9 cellular contexts compared by ENCODE assay signal in genomic region chr12:113461666-113462065, GRCh38. TPM values are rescaled to one million over a fixed set of nuclear protein-coding genes. Genes with fewer than 3 reads are reported as not detected.
A peak's percentile ranks its signal among the peaks of the same experiment; 100 is the strongest.
DNase-seq lines count a peak whose midpoint lies in the region; ATAC-seq, FAIRE-seq and TF ChIP-seq lines count a peak whose summit lies in the region.
"Had no signal": no experiment of that assay in that cellular context is flagged by ENCODE, and none has a peak within 500 bp of the region (broad histone marks: within the 10 kb centered on the region; RNA-seq: fewer than 3 reads in every experiment).

No MANE protein-coding gene starts in this region.

- no peak overlapping the region for H3K9ac ChIP-seq in H1 (replicated peaks in 1 of 4; ENCODE audit: extremely low read depth in 1 of 4, low read depth in 3 of 4, low read length in 3 of 4)

- POLR2A ChIA-PET in GM10248 (lab: Yijun Ruan, JAX) (no interaction called here), H1 (lab: Charles Lee; ENCODE audit: partially characterized antibody) (interaction anchor here (0.7 to 1.3 kb wide), 3 partner anchors 16 to 292 kb away, joined by 3 to 5 read pairs (median 4); no protein-coding TSS in a partner anchor)

- H3K4me3 ChIP-seq in H1 (ENCODE audit: extremely low read depth in 1 of 4, insufficient read depth in 2 of 4, low read depth in 3 of 4, low read length in 4 of 4): no peak overlapping the region
- H3K4me3 ChIP-seq: testis had no signal

- WGBS in H1 (ENCODE audit: extremely low coverage in 1 of 2, insufficient coverage in 1 of 2, insufficient read length in 1 of 2, insufficient replicate concordance in 2 of 2, low coverage in 1 of 2, low lambda C conversion rate in 2 of 2, missing lambda C conversion rate in 1 of 2), 2 experiments: 27% methylated on average over 5 of the region's 5 CpGs; no CpG with 5 or more reads in 1 of the 2 experiments

- no peak overlapping the region for H3K4ac ChIP-seq in H1 (replicated peaks; ENCODE audit: insufficient read length, low read depth, low read length)

- peak; percentile 89 for FAIRE-seq in H1 (lab: Jason Lieb, UNC)

- H2BK120ac ChIP-seq in H1 (replicated peaks; ENCODE audit: low read depth, low read length): no peak overlapping the region

- no peak for TF ChIP-seq EP300 in H1 (IDR thresholded peaks at IDR 0.05; ENCODE audit: borderline replicate concordance in 1 of 2, low read depth in 2 of 2, low read length in 2 of 2)

- no peak overlapping the region for H2BK20ac ChIP-seq in H1 (ENCODE audit: low read length)

- no peak overlapping the region for H3K18ac ChIP-seq in H1 (ENCODE audit: extremely low read depth, low read length)

- H3K56ac ChIP-seq in H1 (replicated peaks; ENCODE audit: insufficient read length, low read depth, low read length): no peak overlapping the region

- H4K8ac ChIP-seq in H1 (ENCODE audit: extremely low read depth, insufficient read depth, low read length): no peak overlapping the region

- H2BK15ac ChIP-seq in H1 (ENCODE audit: low read length): no peak overlapping the region

- peak; percentile 33 for TF ChIP-seq CTCF in GM10248 (IDR thresholded peaks at IDR 0.05; ENCODE audit: control extremely low read depth, extremely low read depth, low read depth, missing control alignments)
- TF ChIP-seq CTCF in H1 (IDR thresholded peaks at IDR 0.05; ENCODE audit: control extremely low read depth in 1 of 3, insufficient read depth in 1 of 3, low read depth in 1 of 3, low read length in 3 of 3): peak in 2 of 3 experiments; percentile 72 to 85; a peak in 3 of 4 replicates

- peaks cover 5 to 8% of the 10 kb centered on the region in 2 experiments for H4K20me1 ChIP-seq in H1 (replicated peaks in 1 of 2; ENCODE audit: control insufficient read depth in 1 of 2, insufficient read depth in 2 of 2, low read length in 2 of 2)

- no peak for ATAC-seq in HG03571 (IDR thresholded peaks at IDR 0.05; ENCODE audit: unreplicated experiment)

- peak; percentile 25 for DNase-seq in A172 (ENCODE audit: low spot score)
- peak; percentile 50 for DNase-seq in GM10248 (ENCODE audit: extremely low spot score)
- peak; percentile 21 for DNase-seq in NCI-H774 (lab: John Stamatoyannopoulos, UW)
- no peak for DNase-seq in H1 (ENCODE audit: low read depth in 1 of 2, low spot score in 2 of 2)
- no peak for DNase-seq in stimulated activated naive CD4-positive, alpha-beta T cell treated with Interleukin-2 at 50 U/mL for 16 hours (lab: John Stamatoyannopoulos, UW)
- DNase-seq in nucleus accumbens (lab: John Stamatoyannopoulos, UW): no peak
- DNase-seq in activated CD4-positive, alpha-beta T cell treated with anti-CD3 and anti-CD28 coated beads for 4 hours: no peak

- H3K27me3 ChIP-seq in H1 (replicated peaks in 1 of 4; ENCODE audit: control insufficient read depth in 3 of 4, extremely low read depth in 1 of 4, insufficient read depth in 3 of 4, low read length in 3 of 4): peaks cover 44 to 52% (median 46%) of the 10 kb centered on the region in 4 experiments

- no peak overlapping the region for H3K14ac ChIP-seq in H1 (ENCODE audit: insufficient read length)

- H3K23me2 ChIP-seq in H1 (ENCODE audit: low read depth, low read length): peaks cover 2% of the 10 kb centered on the region; the same call in 1 of the 2 replicates

- no peaks in the 10 kb centered on the region for H3K79me1 ChIP-seq in H1 (ENCODE audit: low read depth, low read length)

- no peak overlapping the region for H4K91ac ChIP-seq in H1 (replicated peaks; ENCODE audit: insufficient read length, low read length)

- TF ChIP-seq POLR2A in H1 (IDR thresholded peaks at IDR 0.05; ENCODE audit: control extremely low read depth in 1 of 2, low read depth in 2 of 2, low read length in 2 of 2): no peak

- CTCF ChIA-PET in GM10248 (lab: Yijun Ruan, JAX): interaction anchor here (0.9 to 4.2 kb wide), 12 partner anchors 8 to 602 kb away, joined by 3 to 34 read pairs (median 4); no protein-coding TSS in a partner anchor
- CTCF ChIA-PET in H1 (lab: Charles Lee; ENCODE audit: partially characterized antibody): interaction anchor here (0.6 to 8.0 kb wide), 75 partner anchors 9 to 902 kb away, joined by 3 to 82 read pairs (median 4); partner anchors contain the start of gene LHX5

- H3K27ac ChIP-seq in H1 (ENCODE audit: low read depth, low read length): no peak overlapping the region
- H3K27ac ChIP-seq: testis had no signal

- H2AFZ ChIP-seq in H1 (ENCODE audit: low read length): no peak overlapping the region

- H3K9me3 ChIP-seq in H1 (ENCODE audit: insufficient read depth in 2 of 2, low read depth in 1 of 2, low read length in 1 of 2): no peaks in the 10 kb centered on the region
- H3K9me3 ChIP-seq: testis had no signal

- no peak overlapping the region for H2AK5ac ChIP-seq in H1 (ENCODE audit: low read depth, low read length)

- H4K5ac ChIP-seq in H1 (ENCODE audit: insufficient read length, low read depth, low read length): no peak overlapping the region

- no peak overlapping the region for H2BK5ac ChIP-seq in H1 (ENCODE audit: low read depth, low read length)

- H3K23ac ChIP-seq in H1 (ENCODE audit: insufficient read length): no peak overlapping the region

- H3K4me1 ChIP-seq in H1 (replicated peaks in 1 of 4; ENCODE audit: control insufficient read depth in 3 of 4, insufficient read depth in 4 of 4, low read length in 3 of 4): peaks cover 4 to 27% (median 18%) of the 10 kb centered on the region in 4 experiments

- H3K36me3 ChIP-seq in H1 (ENCODE audit: control insufficient read depth in 2 of 4, insufficient read depth in 4 of 4, low read length in 3 of 4): peaks cover under 1 to 36% (median 3%) of the 10 kb centered on the region in 4 experiments; a peak in 5 of 8 replicates

- peak; percentile 40 to 58 for TF ChIP-seq RAD21 in H1 (IDR thresholded peaks at IDR 0.05 in 1 of 2, conservative IDR thresholded peaks at IDR 0.05 in 1 of 2; ENCODE audit: low read depth in 2 of 2, low read length in 2 of 2)

- H3K4me2 ChIP-seq in H1 (ENCODE audit: insufficient read depth in 1 of 2, low read depth in 2 of 2, low read length in 2 of 2): no peak overlapping the region; a peak in 1 of 4 replicates

- no peaks in the 10 kb centered on the region for H3K79me2 ChIP-seq in H1 (ENCODE audit: control insufficient read depth in 1 of 2, insufficient read depth in 2 of 2, low read length in 2 of 2)

- H2BK12ac ChIP-seq in H1 (ENCODE audit: low read depth, low read length): no peak overlapping the region

TF ChIP-seq in H1, 55 proteins besides CTCF, POLR2A, EP300 and RAD21:
- TF ChIP-seq RXRA (IDR thresholded peaks at IDR 0.05; ENCODE audit: insufficient read depth, low read depth, low read length): no peak
- TF ChIP-seq SP4 (IDR thresholded peaks at IDR 0.05; ENCODE audit: low read length): no peak
- no peak for TF ChIP-seq SP1 (IDR thresholded peaks at IDR 0.05; ENCODE audit: low read depth, low read length)
- TF ChIP-seq BCL11A (IDR thresholded peaks at IDR 0.05; ENCODE audit: low read depth in 2 of 2, low read length in 2 of 2): no peak
- 0 out of 2 replicates have a peak, but pooled peaks have one; percentile 2 for TF ChIP-seq E2F6 (IDR thresholded peaks at IDR 0.05)
- no peak for TF ChIP-seq HDAC6 (IDR thresholded peaks at IDR 0.05; ENCODE audit: low read depth, low read length)
- peak; percentile 32; the same call in 1 of the 2 replicates for TF ChIP-seq CREB1 (IDR thresholded peaks at IDR 0.05)
- TF ChIP-seq RNF2 (IDR thresholded peaks at IDR 0.05; ENCODE audit: borderline replicate concordance, low read depth, low read length, missing control alignments, poor library complexity, severe bottlenecking): no peak
- TF ChIP-seq BACH1 (IDR thresholded peaks at IDR 0.05; ENCODE audit: low read length): no peak
TF ChIP-seq in H1: peak in this region for 2.

RNA-seq across cellular contexts. Expression of gene LHX5, which starts 10.0 kb away (rescaled TPM):
- total RNA-seq in A172 (2014; rRNA removed; shearing (Covaris generic)): not detected in 2 replicates
- 0.47 and 0.63 TPM in 2 replicates for total RNA-seq in H1 (2021; fragmentation: NEBNext Ultra II Directional; extraction: Animal tissue kit (Norgen Biotek cat#: 25700))
- polyA plus RNA-seq in H1 (2011; rRNA removed): 1.1 and 4.6 TPM in 2 replicates
- 3.4 TPM for polyA plus RNA-seq in H1 (2011; cell fraction: cytosol; rRNA removed)
- 4.2 TPM for polyA plus RNA-seq in H1 (2011; cell fraction: nucleus; rRNA removed)
- polyA plus RNA-seq in H1 (2012, experiment 1 of 2): 0.68 to 1.3 TPM (median 1.1 TPM) in 4 replicates
- 0.93 TPM for polyA plus RNA-seq in H1 (2012, experiment 2 of 2)
- polyA plus RNA-seq in H1 (2013, experiment 1 of 2): 0.08 TPM
- 0.04 TPM for polyA plus RNA-seq in H1 (2013, experiment 2 of 2)
- polyA minus RNA-seq in H1 (2011; rRNA and poly(A)+ RNA removed): 0.32 and 2.3 TPM in 2 replicates
- polyA minus RNA-seq in H1 (2011; cell fraction: cytosol; rRNA and poly(A)+ RNA removed): 2.1 TPM
- polyA minus RNA-seq in H1 (2011; cell fraction: nucleus; rRNA and poly(A)+ RNA removed): 1.6 TPM

RNA-seq across cellular contexts. Expression of gene SDSL, which starts 39.5 kb away (rescaled TPM):
- 12.9 and 13.6 TPM in 2 replicates for total RNA-seq in A172 (2014; rRNA removed; shearing (Covaris generic))
- total RNA-seq in H1 (2021; fragmentation: NEBNext Ultra II Directional; extraction: Animal tissue kit (Norgen Biotek cat#: 25700)): 0.69 TPM in 1 of 2 replicates, not detected in the other
- 1.3 and 1.7 TPM in 2 replicates for polyA plus RNA-seq in H1 (2011; rRNA removed)
- 1.5 TPM for polyA plus RNA-seq in H1 (2011; cell fraction: cytosol; rRNA removed)
- 1.5 TPM for polyA plus RNA-seq in H1 (2011; cell fraction: nucleus; rRNA removed)
- 0.42 to 0.74 TPM (median 0.53 TPM) in 3 of 4 replicates, not detected in the other for polyA plus RNA-seq in H1 (2012, experiment 1 of 2)
- polyA plus RNA-seq in H1 (2012, experiment 2 of 2): 0.42 TPM
- polyA plus RNA-seq in H1 (2013, experiment 1 of 2): 0.28 TPM
- polyA plus RNA-seq in H1 (2013, experiment 2 of 2): 0.15 TPM
- 0.27 TPM in 1 of 2 replicates, not detected in the other for polyA minus RNA-seq in H1 (2011; rRNA and poly(A)+ RNA removed)
- not detected for polyA minus RNA-seq in H1 (2011; cell fraction: cytosol; rRNA and poly(A)+ RNA removed)
- polyA minus RNA-seq in H1 (2011; cell fraction: nucleus; rRNA and poly(A)+ RNA removed): not detected

RNA-seq across cellular contexts. Expression of gene SDS, which starts 58.0 kb away (rescaled TPM):
- not detected in 2 replicates for total RNA-seq in A172 (2014; rRNA removed; shearing (Covaris generic))
- total RNA-seq in H1 (2021; fragmentation: NEBNext Ultra II Directional; extraction: Animal tissue kit (Norgen Biotek cat#: 25700)): not detected in 2 replicates
- polyA plus RNA-seq in H1 (2011; rRNA removed): 0.21 and 0.38 TPM in 2 replicates
- polyA plus RNA-seq in H1 (2011; cell fraction: cytosol; rRNA removed): 0.45 TPM
- 0.31 TPM for polyA plus RNA-seq in H1 (2011; cell fraction: nucleus; rRNA removed)
- 0.13 to 0.24 TPM in 2 of 4 replicates, not detected in the others for polyA plus RNA-seq in H1 (2012, experiment 1 of 2)
- polyA plus RNA-seq in H1 (2012, experiment 2 of 2): not detected
- polyA plus RNA-seq in H1 (2013, experiment 1 of 2): not detected
- 0.06 TPM for polyA plus RNA-seq in H1 (2013, experiment 2 of 2)
- polyA minus RNA-seq in H1 (2011; rRNA and poly(A)+ RNA removed): not detected in 2 replicates
- polyA minus RNA-seq in H1 (2011; cell fraction: cytosol; rRNA and poly(A)+ RNA removed): not detected
- not detected for polyA minus RNA-seq in H1 (2011; cell fraction: nucleus; rRNA and poly(A)+ RNA removed)

Comparison
In these comparisons a context has a peak if more than half of its experiments do, and no peak if none do; other contexts are left out.
1. DNase-seq: peak in A172 (single experiment), GM10248 (single experiment) and NCI-H774 (single experiment); none in H1 (0 of 2), stimulated activated naive CD4-positive, alpha-beta T cell treated with Interleukin-2 at 50 U/mL for 16 hours (single experiment), nucleus accumbens (0 of 56) and activated CD4-positive, alpha-beta T cell treated with anti-CD3 and anti-CD28 coated beads for 4 hours (0 of 2).